Comparison of ENCODE assay signal across 1 cellular context in the genomic region with DNA sequence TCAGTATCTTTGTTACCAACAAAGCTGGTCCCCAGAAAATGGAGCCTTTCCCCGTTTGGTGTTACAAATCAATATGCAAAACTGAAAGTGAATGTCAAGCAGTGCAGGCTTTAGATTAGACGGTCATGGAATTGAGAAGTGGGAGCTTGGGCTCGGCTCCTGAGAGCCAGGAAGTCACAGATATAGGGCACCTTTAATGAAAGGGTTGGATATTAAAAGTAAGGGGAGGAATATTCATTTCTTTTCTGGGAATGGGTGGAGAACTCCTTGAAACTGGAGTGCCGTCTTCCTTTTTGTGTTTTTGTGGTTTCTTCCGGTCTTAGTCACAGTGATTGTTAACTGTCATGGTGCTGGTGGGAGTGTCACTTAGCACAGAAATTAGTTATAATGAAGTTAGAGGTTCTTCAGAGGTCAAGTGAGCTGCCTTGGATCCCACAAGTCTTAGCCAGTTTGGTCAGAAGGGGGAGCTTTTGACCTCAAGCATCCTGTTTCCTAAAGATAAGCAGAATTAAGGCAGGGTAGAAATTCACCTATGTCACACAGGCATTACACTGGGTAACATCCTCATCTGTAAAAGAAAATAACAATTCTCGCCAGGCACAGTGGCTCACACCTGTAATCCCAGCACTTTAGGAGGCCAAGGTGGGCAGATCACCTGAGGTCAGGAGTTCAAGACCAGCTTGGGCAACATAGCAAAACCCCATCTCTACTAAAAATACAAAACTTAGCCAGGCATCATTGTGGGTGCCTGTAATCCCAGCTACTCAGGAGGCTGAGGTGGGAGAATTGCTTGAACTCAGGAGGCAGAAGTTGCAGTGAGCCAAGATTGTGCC.
TF ChIP-seq lines count a peak whose summit lies in the region.

No MANE protein-coding gene starts in this region.

TF ChIP-seq in K562, 482 proteins besides CTCF, POLR2A, EP300 and RAD21 (continued from another document):
- TF ChIP-seq ZNF511 (CRISPR knock-in tag; IDR thresholded peaks at IDR 0.05) (no peak), GATA2 (CRISPR knock-in tag; IDR thresholded peaks at IDR 0.05) (peak; percentile 47; the same call in 1 of the 2 replicates), CEBPG (CRISPR knock-in tag; IDR thresholded peaks at IDR 0.05) (no peak), CEBPG (tag; conservative IDR thresholded peaks at IDR 0.05 in 1 of 2, IDR thresholded peaks at IDR 0.05 in 1 of 2) (0 out of 4 replicates have a peak, but pooled peaks of 1 of the 2 experiments have one; percentile 6), NCOA2 (IDR thresholded peaks at IDR 0.05; ENCODE audit: partially characterized antibody in 2 of 2) (no peak), ZNF282 (CRISPR knock-in tag; IDR thresholded peaks at IDR 0.05) (no peak), ARID3A (IDR thresholded peaks at IDR 0.05; ENCODE audit: borderline replicate concordance, low read depth, low read length) (peak; percentile 90; the same call in 1 of the 2 replicates), SPI1 (IDR thresholded peaks at IDR 0.05; ENCODE audit: borderline replicate concordance, low read depth, low read length) (peak; percentile 40; the same call in 1 of the 2 replicates), TCF7L2 (IDR thresholded peaks at IDR 0.05; ENCODE audit: low read depth, low read length) (no peak), ZEB2 (IDR thresholded peaks at IDR 0.05) (peak; percentile 95), SOX6 (IDR thresholded peaks at IDR 0.05) (peak; percentile 89), VEZF1 (CRISPR knock-in tag; IDR thresholded peaks at IDR 0.05) (peak; percentile 71), HDAC8 (tag; IDR thresholded peaks at IDR 0.05) (0 out of 2 replicates have a peak, but pooled peaks have one; percentile 29), EGR1 (conservative IDR thresholded peaks at IDR 0.05) (0 out of 2 replicates have a peak, but pooled peaks have one; percentile 12), SMARCB1 (IDR thresholded peaks at IDR 0.05; ENCODE audit: insufficient read length, low read depth) (no peak), NR2C1 (IDR thresholded peaks at IDR 0.05) (peak; percentile 69), NR2C1 (tag; IDR thresholded peaks at IDR 0.05) (peak; percentile 84)
- TF ChIP-seq, protein P1, sequence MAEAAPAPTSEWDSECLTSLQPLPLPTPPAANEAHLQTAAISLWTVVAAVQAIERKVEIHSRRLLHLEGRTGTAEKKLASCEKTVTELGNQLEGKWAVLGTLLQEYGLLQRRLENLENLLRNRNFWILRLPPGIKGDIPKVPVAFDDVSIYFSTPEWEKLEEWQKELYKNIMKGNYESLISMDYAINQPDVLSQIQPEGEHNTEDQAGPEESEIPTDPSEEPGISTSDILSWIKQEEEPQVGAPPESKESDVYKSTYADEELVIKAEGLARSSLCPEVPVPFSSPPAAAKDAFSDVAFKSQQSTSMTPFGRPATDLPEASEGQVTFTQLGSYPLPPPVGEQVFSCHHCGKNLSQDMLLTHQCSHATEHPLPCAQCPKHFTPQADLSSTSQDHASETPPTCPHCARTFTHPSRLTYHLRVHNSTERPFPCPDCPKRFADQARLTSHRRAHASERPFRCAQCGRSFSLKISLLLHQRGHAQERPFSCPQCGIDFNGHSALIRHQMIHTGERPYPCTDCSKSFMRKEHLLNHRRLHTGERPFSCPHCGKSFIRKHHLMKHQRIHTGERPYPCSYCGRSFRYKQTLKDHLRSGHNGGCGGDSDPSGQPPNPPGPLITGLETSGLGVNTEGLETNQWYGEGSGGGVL (CRISPR knock-in tag; IDR thresholded peaks at IDR 0.05), result no peak
